8 cellular contexts compared by ENCODE assay signal in genomic region chr17:81918333-81918669, GRCh38. TPM values are rescaled to one million over a fixed set of nuclear protein-coding genes. Genes with fewer than 3 reads are reported as not detected.
DNase-seq lines count a peak whose midpoint lies in the region; ATAC-seq and TF ChIP-seq lines count a peak whose summit lies in the region.
"Not testable (repeated sequence)": the region's sequence is repeated elsewhere in the genome, so short reads cannot be mapped to it uniquely, and the experiment has no call there.

No MANE protein-coding gene starts in this region.

- H3K4me3 Mint-ChIP-seq in activated CD4-positive, alpha-beta memory T cell treated with anti-CD3 and anti-CD28 coated beads, Interleukin-2, amount 10 ng/mL, durations not matched to agents 7 days and 5 days = peak overlapping the region; percentile 89
- peak overlapping the region; percentile 94 for H3K4me3 Mint-ChIP-seq in dendritic cell treated with granulocyte-macrophage colony-stimulating factor and Interleukin-4, amounts not matched to agents 40 ng/mL and 50 ng/mL, for 4 days

- intact Hi-C loops in dendritic cell treated with granulocyte-macrophage colony-stimulating factor and Interleukin-4, amounts not matched to agents 40 ng/mL and 50 ng/mL, for 4 days (cut with micrococcal nuclease); left lung (cut with DNase I); aorta (cut with DNase I): not testable (repeated sequence)

- WGBS in aorta, 2 donors = 31 to 33% methylated on average over 9 of the region's 9 CpGs

- H3K27ac ChIP-seq in KOPT-K1 (ENCODE audit: low read depth, low read length, poor library complexity, severe bottlenecking) (peak overlapping the region; percentile 67), left lung (peak overlapping the region in 1 of 2 donors; percentile 83), rectal smooth muscle tissue (ENCODE audit: low read depth, low read length) (peak overlapping the region; percentile 20)
- not testable (repeated sequence) for H3K27ac ChIP-seq in aorta (ENCODE audit: low read depth in 1 of 2, low read length in 2 of 2)

- CTCF ChIA-PET in activated CD4-positive, alpha-beta memory T cell treated with anti-CD3 and anti-CD28 coated beads, Interleukin-2, amount 10 ng/mL, durations not matched to agents 7 days and 5 days (lab: Charles Lee) = not testable (repeated sequence)

- ATAC-seq in GM19328 (IDR thresholded peaks at IDR 0.05; ENCODE audit: unreplicated experiment) (peak; percentile 14), HG02938 (IDR thresholded peaks at IDR 0.05; ENCODE audit: unreplicated experiment) (peak; percentile 7), left lung (peak; percentile 18), aorta (ENCODE audit: low FRiP score) (peak; percentile 1)

- H3K4me1 ChIP-seq in left lung = peaks cover 17 to 76% of the 10 kb centered on the region in 2 donors
- H3K4me1 ChIP-seq in rectal smooth muscle tissue (ENCODE audit: control insufficient read depth, insufficient read depth, low read length) = peaks cover 10% of the 10 kb centered on the region
- not testable (repeated sequence) for H3K4me1 ChIP-seq in aorta (ENCODE audit: control insufficient read depth in 1 of 2, insufficient read depth in 2 of 2, low read length in 2 of 2)

- DNase-seq in activated CD4-positive, alpha-beta memory T cell treated with anti-CD3 and anti-CD28 coated beads, Interleukin-2, amount 10 ng/mL, durations not matched to agents 7 days and 5 days; left lung; aorta: not testable (repeated sequence)

- peak overlapping the region; percentile 80 to 88 for H3K4me3 ChIP-seq in left lung
- H3K4me3 ChIP-seq in rectal smooth muscle tissue (ENCODE audit: low read length) = peak overlapping the region; percentile 45
- H3K4me3 ChIP-seq in aorta (ENCODE audit: low read length in 2 of 2) = not testable (repeated sequence)

- H3K36me3 ChIP-seq in KOPT-K1 (ENCODE audit: insufficient read depth, low read length) (peaks cover 59% of the 10 kb centered on the region), left lung (peaks cover 0 to 67% of the 10 kb centered on the region in 2 donors), rectal smooth muscle tissue (ENCODE audit: control insufficient read depth, insufficient read depth, low read length) (peaks cover 47% of the 10 kb centered on the region)
- H3K36me3 ChIP-seq in aorta (ENCODE audit: control insufficient read depth in 1 of 2, insufficient read depth in 2 of 2, low read length in 1 of 2) = not testable (repeated sequence)

- not testable (repeated sequence) for H3K27me3 Mint-ChIP-seq in activated CD4-positive, alpha-beta memory T cell treated with anti-CD3 and anti-CD28 coated beads, Interleukin-2, amount 10 ng/mL, durations not matched to agents 7 days and 5 days; dendritic cell treated with granulocyte-macrophage colony-stimulating factor and Interleukin-4, amounts not matched to agents 40 ng/mL and 50 ng/mL, for 4 days

- peaks cover 65% of the 10 kb centered on the region for H3K36me3 Mint-ChIP-seq in activated CD4-positive, alpha-beta memory T cell treated with anti-CD3 and anti-CD28 coated beads, Interleukin-2, amount 10 ng/mL, durations not matched to agents 7 days and 5 days (ENCODE audit: low read depth)
- peaks cover 99% of the 10 kb centered on the region for H3K36me3 Mint-ChIP-seq in dendritic cell treated with granulocyte-macrophage colony-stimulating factor and Interleukin-4, amounts not matched to agents 40 ng/mL and 50 ng/mL, for 4 days (ENCODE audit: low read depth)

- H3K9ac ChIP-seq in rectal smooth muscle tissue (ENCODE audit: low read length) = not testable (repeated sequence)

- H3K9me3 Mint-ChIP-seq in activated CD4-positive, alpha-beta memory T cell treated with anti-CD3 and anti-CD28 coated beads, Interleukin-2, amount 10 ng/mL, durations not matched to agents 7 days and 5 days; dendritic cell treated with granulocyte-macrophage colony-stimulating factor and Interleukin-4, amounts not matched to agents 40 ng/mL and 50 ng/mL, for 4 days: not testable (repeated sequence)

- H3K9me3 ChIP-seq in KOPT-K1 (ENCODE audit: insufficient read depth, low read length, poor library complexity, severe bottlenecking); left lung; aorta (ENCODE audit: control insufficient read depth, low read length): not testable (repeated sequence)

- POLR2A ChIA-PET in activated CD4-positive, alpha-beta memory T cell treated with anti-CD3 and anti-CD28 coated beads, Interleukin-2, amount 10 ng/mL, durations not matched to agents 7 days and 5 days (lab: Charles Lee) = interaction anchor here (1.3 to 1.8 kb wide), 3 partner anchors 9 to 148 kb away, joined by 3 to 42 read pairs (median 6); partner anchors contain the start of gene MAFG

- peaks cover 46% of the 10 kb centered on the region for H3K4me1 Mint-ChIP-seq in activated CD4-positive, alpha-beta memory T cell treated with anti-CD3 and anti-CD28 coated beads, Interleukin-2, amount 10 ng/mL, durations not matched to agents 7 days and 5 days
- peaks cover 90% of the 10 kb centered on the region for H3K4me1 Mint-ChIP-seq in dendritic cell treated with granulocyte-macrophage colony-stimulating factor and Interleukin-4, amounts not matched to agents 40 ng/mL and 50 ng/mL, for 4 days (ENCODE audit: low read depth)

- peak overlapping the region; percentile 82 for H3K27ac Mint-ChIP-seq in activated CD4-positive, alpha-beta memory T cell treated with anti-CD3 and anti-CD28 coated beads, Interleukin-2, amount 10 ng/mL, durations not matched to agents 7 days and 5 days
- H3K27ac Mint-ChIP-seq in dendritic cell treated with granulocyte-macrophage colony-stimulating factor and Interleukin-4, amounts not matched to agents 40 ng/mL and 50 ng/mL, for 4 days = peak overlapping the region; percentile 88

- H3K27me3 ChIP-seq in left lung; rectal smooth muscle tissue (ENCODE audit: control insufficient read depth, insufficient read depth, low read length); aorta (ENCODE audit: control insufficient read depth in 1 of 2, insufficient read depth in 2 of 2, low read length in 1 of 2): not testable (repeated sequence)

- TF ChIP-seq CTCF in left lung (IDR thresholded peaks at IDR 0.05) = not testable (repeated sequence)

RNA-seq across cellular contexts. Expression of gene SIRT7, which starts 0.3 kb away (rescaled TPM):
- 10 to 100 TPM; 55.8 to 58.4 TPM for total RNA-seq in activated CD4-positive, alpha-beta memory T cell treated with anti-CD3 and anti-CD28 coated beads, Interleukin-2, amount 10 ng/mL, durations not matched to agents 7 days and 5 days
- 10 to 100 TPM; 23.9 to 37.9 TPM for total RNA-seq in left lung
- 10 to 100 TPM; 18.6 to 21.6 TPM for total RNA-seq in aorta
- polyA plus RNA-seq in aorta = 10 to 100 TPM in 1 of 2 donors, 1 to 10 TPM in 1; 8.5 to 43.1 TPM

RNA-seq across cellular contexts. Expression of gene PCYT2, which starts 7.1 kb away (rescaled TPM):
- total RNA-seq in activated CD4-positive, alpha-beta memory T cell treated with anti-CD3 and anti-CD28 coated beads, Interleukin-2, amount 10 ng/mL, durations not matched to agents 7 days and 5 days = 10 to 100 TPM; 41.6 to 44.4 TPM
- total RNA-seq in left lung = 10 to 100 TPM; 38.0 to 57.7 TPM
- total RNA-seq in aorta = 10 to 100 TPM; 14.6 to 20.8 TPM
- polyA plus RNA-seq in aorta = 10 to 100 TPM; 30.1 to 33.2 TPM

RNA-seq across cellular contexts. Expression of gene MAFG, which starts 9.2 kb away (rescaled TPM):
- total RNA-seq in activated CD4-positive, alpha-beta memory T cell treated with anti-CD3 and anti-CD28 coated beads, Interleukin-2, amount 10 ng/mL, durations not matched to agents 7 days and 5 days = 10 to 100 TPM; 35.2 to 36.5 TPM
- total RNA-seq in left lung = 10 to 100 TPM; 25.3 to 39.8 TPM
- 10 to 100 TPM; 29.4 to 38.6 TPM for total RNA-seq in aorta
- polyA plus RNA-seq in aorta = 10 to 100 TPM in 1 of 2 donors, 1 to 10 TPM in 1; 9.9 to 16.0 TPM

RNA-seq across cellular contexts. Expression of gene NPB, which starts 16.3 kb away (rescaled TPM):
- under 1 TPM in 1 of 2 experiments, not detected in 1; 0.38 TPM for total RNA-seq in activated CD4-positive, alpha-beta memory T cell treated with anti-CD3 and anti-CD28 coated beads, Interleukin-2, amount 10 ng/mL, durations not matched to agents 7 days and 5 days
- total RNA-seq in left lung = under 1 TPM; 0.26 to 0.60 TPM
- 1 to 10 TPM in 1 of 2 donors, under 1 TPM in 1; 0.58 to 1.0 TPM for total RNA-seq in aorta
- polyA plus RNA-seq in aorta = 1 to 10 TPM in 1 of 2 donors, not detected in 1; 2.4 TPM

RNA-seq across cellular contexts. Expression of gene PYCR1, which starts 18.8 kb away (rescaled TPM):
- 10 to 100 TPM; 25.8 to 34.7 TPM for total RNA-seq in activated CD4-positive, alpha-beta memory T cell treated with anti-CD3 and anti-CD28 coated beads, Interleukin-2, amount 10 ng/mL, durations not matched to agents 7 days and 5 days
- total RNA-seq in left lung = 10 to 100 TPM; 74.0 to 83.0 TPM
- 10 to 100 TPM in 1 of 2 donors, 1 to 10 TPM in 1; 9.4 to 23.4 TPM for total RNA-seq in aorta
- 1 to 10 TPM; 4.3 to 6.4 TPM for polyA plus RNA-seq in aorta
